ENCODE assay signal across 13 cellular contexts in genomic region chr2:128602699-128603101, GRCh38.
"Had no signal": no experiment of that assay in that cellular context is flagged by ENCODE, and none has a peak within 500 bp of the region (broad histone marks: within the 10 kb centered on the region; RNA-seq: fewer than 3 reads in every experiment).

No MANE protein-coding gene starts in this region.

- DNase-seq: activated CD4-positive, alpha-beta T cell treated with anti-CD3 and anti-CD28 coated beads, Interleukin-2, amount 10 ng/mL, durations not matched to agents 24 days and 14 days; activated naive CD4-positive, alpha-beta T cell; activated T-cell treated with anti-CD3 and anti-CD28 coated beads, Interleukin-2, amount 50 U/mL, for 4 hours; effector CD4-positive, alpha-beta T cell; foreskin melanocyte; stimulated activated CD4-positive, alpha-beta T cell treated with anti-CD3 and anti-CD28 coated beads, Interleukin-12 subunit alpha, Interleukin-12 subunit beta, amount 100 ng/mL, for 4 hours; stimulated activated naive CD4-positive, alpha-beta T cell treated with Interleukin-2 at 50 U/mL for 16 hours had no signal

- H3K27ac ChIP-seq: heart left ventricle, neutrophil, upper lobe of left lung had no signal

- H3K4me3 ChIP-seq: heart left ventricle, upper lobe of left lung had no signal

- H3K36me3 Mint-ChIP-seq: mesothelial cell of epicardium, WTC11 had no signal

- H3K27me3 Mint-ChIP-seq: activated CD4-positive, alpha-beta T cell treated with anti-CD3 and anti-CD28 coated beads, Interleukin-2, amount 10 ng/mL, durations not matched to agents 24 days and 14 days had no signal

- H3K27ac Mint-ChIP-seq: activated CD4-positive, alpha-beta T cell treated with anti-CD3 and anti-CD28 coated beads, Interleukin-2, amount 10 ng/mL, durations not matched to agents 24 days and 14 days; mesothelial cell of epicardium; T-helper 1 cell treated with Interleukin-12 subunit alpha and Interleukin-12 subunit beta and Interleukin-4 antibody, amounts not matched to agents 30 μg/mL and 1 μg/mL, for 36 hours; WTC11 had no signal

- ATAC-seq: activated T-cell treated with anti-CD3 and anti-CD28 coated beads, Interleukin-2, amount 50 U/mL, for 4 hours; WTC11 had no signal

- H3K9me3 ChIP-seq: heart left ventricle, neutrophil, upper lobe of left lung had no signal

- H3K9me3 Mint-ChIP-seq: activated CD4-positive, alpha-beta T cell treated with anti-CD3 and anti-CD28 coated beads, Interleukin-2, amount 10 ng/mL, durations not matched to agents 24 days and 14 days; activated T-cell treated with anti-CD3 and anti-CD28 coated beads, Interleukin-2, amount 50 U/mL, for 4 hours; mesothelial cell of epicardium; T-helper 1 cell treated with Interleukin-12 subunit alpha and Interleukin-12 subunit beta and Interleukin-4 antibody, amounts not matched to agents 30 μg/mL and 1 μg/mL, for 36 hours; WTC11 had no signal

- H3K4me1 Mint-ChIP-seq: activated CD4-positive, alpha-beta T cell treated with anti-CD3 and anti-CD28 coated beads, Interleukin-2, amount 10 ng/mL, durations not matched to agents 24 days and 14 days had no signal

- H3K4me3 Mint-ChIP-seq: activated CD4-positive, alpha-beta T cell treated with anti-CD3 and anti-CD28 coated beads, Interleukin-2, amount 10 ng/mL, durations not matched to agents 24 days and 14 days; activated T-cell treated with anti-CD3 and anti-CD28 coated beads, Interleukin-2, amount 50 U/mL, for 4 hours; mesothelial cell of epicardium; T-helper 1 cell treated with Interleukin-12 subunit alpha and Interleukin-12 subunit beta and Interleukin-4 antibody, amounts not matched to agents 30 μg/mL and 1 μg/mL, for 36 hours; WTC11 had no signal

- H3K27me3 ChIP-seq: heart left ventricle, neutrophil, upper lobe of left lung had no signal
